ENCODE assay signal across 8 cellular contexts in the genomic region with DNA sequence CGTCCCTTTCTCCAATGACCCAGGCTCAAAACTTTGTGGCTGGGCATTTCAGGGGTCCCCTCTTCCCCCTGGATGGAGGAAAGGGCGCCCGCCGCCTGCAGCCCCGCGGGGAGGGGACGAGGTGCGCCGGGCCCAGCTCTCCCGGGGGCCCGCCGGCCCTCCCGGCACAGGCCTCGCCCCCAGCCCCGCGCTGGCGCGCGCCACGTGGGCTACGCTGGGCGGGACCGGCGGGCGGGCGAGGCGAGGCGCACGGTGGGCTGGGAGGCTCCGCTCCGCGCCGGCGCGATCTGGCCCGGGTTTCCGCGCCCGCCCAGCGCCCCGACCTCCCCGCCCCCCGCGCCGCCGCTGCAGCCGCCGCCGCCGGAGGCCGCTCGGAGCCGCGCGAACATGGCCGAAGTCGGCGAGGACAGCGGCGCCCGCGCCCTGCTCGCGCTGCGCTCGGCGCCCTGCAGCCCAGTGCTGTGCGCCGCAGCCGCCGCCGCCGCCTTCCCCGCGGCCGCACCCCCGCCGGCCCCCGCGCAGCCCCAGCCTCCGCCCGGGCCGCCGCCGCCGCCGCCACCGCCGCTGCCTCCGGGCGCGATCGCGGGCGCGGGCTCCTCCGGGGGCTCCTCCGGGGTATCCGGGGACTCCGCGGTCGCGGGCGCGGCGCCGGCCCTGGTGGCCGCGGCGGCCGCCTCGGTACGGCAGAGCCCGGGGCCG. TPM values are rescaled to one million over a fixed set of nuclear protein-coding genes. Genes with fewer than 3 reads are reported as not detected.
A peak's percentile ranks its signal among the peaks of the same experiment; 100 is the strongest.
DNase-seq lines count a peak whose midpoint lies in the region; ATAC-seq and TF ChIP-seq lines count a peak whose summit lies in the region.

A gene (plus strand): TSS at position 374 of the 699 bp plus-strand sequence. CDS start 14 bp downstream, at position 388.

- DNase-seq in CD4-positive, CD25-positive, alpha-beta regulatory T cell: peak; percentile 72 to 82 (median 80)
- DNase-seq in OCI-LY7 (ENCODE audit: low spot score): peak; percentile 86
- DNase-seq in activated T-cell treated with anti-CD3 and anti-CD28 coated beads, Interleukin-2, amount 50 U/mL, for 1 hour: peak; percentile 84
- DNase-seq in stimulated activated CD8-positive, alpha-beta memory T cell treated with anti-CD3 and anti-CD28 coated beads, Interleukin-7, amount 100 ng/mL, for 24 hours (ENCODE audit: low read depth): peak; percentile 66

- H3K4me2 ChIP-seq in OCI-LY7 (ENCODE audit: low read length): peak within 1 kb of the TSS; percentile 94

- peak within 1 kb of the TSS; percentile 75 to 95 (median 94) for H3K27ac Mint-ChIP-seq in CD4-positive, CD25-positive, alpha-beta regulatory T cell

- peaks cover 44% of the 10 kb centered on the region for H3K79me2 ChIP-seq in OCI-LY7 (ENCODE audit: insufficient read depth, low read depth, low read length)

- H4K20me1 ChIP-seq in OCI-LY7 (ENCODE audit: insufficient read depth, low read length): peaks cover 21% of the 10 kb centered on the region; the same call in 1 of the 2 replicates

- ATAC-seq in CD4-positive, CD25-positive, alpha-beta regulatory T cell (ENCODE audit: low read depth in 2 of 2): peak; percentile 85 to 86
- peak; percentile 74 for ATAC-seq in GM19372 (IDR thresholded peaks at IDR 0.05; ENCODE audit: low read depth, unreplicated experiment)
- peak; percentile 62 for ATAC-seq in HG03521 (IDR thresholded peaks at IDR 0.05; ENCODE audit: unreplicated experiment)

- H3K4me3 ChIP-seq in CD4-positive, CD25-positive, alpha-beta regulatory T cell (ENCODE audit: low read depth, low read length): peak within 1 kb of the TSS; percentile 75
- H3K4me3 ChIP-seq in OCI-LY7 (ENCODE audit: low read depth, low read length, poor library complexity, severe bottlenecking) (peak within 1 kb of the TSS; percentile 96), esophagus (ENCODE audit: low read depth in 1 of 2, low read length in 2 of 2) (peak within 1 kb of the TSS; percentile 80 to 100), muscle layer of colon (ENCODE audit: low read depth in 1 of 2, low read length in 2 of 2) (peak within 1 kb of the TSS; percentile 92 to 98)

- no peaks in the 10 kb centered on the region for H3K27me3 Mint-ChIP-seq in CD4-positive, CD25-positive, alpha-beta regulatory T cell

- CTCF ChIA-PET in OCI-LY7 (lab: Charles Lee; ENCODE audit: unreplicated experiment): interaction anchor here (1.1 kb wide), 1 partner anchor 40 kb away, joined by 3 read pairs; no protein-coding TSS in a partner anchor

- 1% methylated on average over 25 to 115 of the region's 115 CpGs for WGBS in esophagus, 2 donors

- no peaks in the 10 kb centered on the region for H3K27me3 ChIP-seq in CD4-positive, CD25-positive, alpha-beta regulatory T cell (ENCODE audit: control insufficient read depth, insufficient read depth, low read length)
- H3K27me3 ChIP-seq in esophagus (ENCODE audit: control insufficient read depth in 1 of 2, insufficient read depth in 2 of 2, low read length in 2 of 2) (no peaks in the 10 kb centered on the region), muscle layer of colon (ENCODE audit: control insufficient read depth in 1 of 2, insufficient read depth in 2 of 2, low read length in 2 of 2) (no peaks in the 10 kb centered on the region)

- peaks cover 5% of the 10 kb centered on the region for H3K36me3 Mint-ChIP-seq in CD4-positive, CD25-positive, alpha-beta regulatory T cell

- POLR2A ChIA-PET in OCI-LY7 (lab: Charles Lee): interaction anchor here (1.4 kb wide), 1 partner anchor 41 kb away, joined by 12 read pairs; no protein-coding TSS in a partner anchor

- peak within 1 kb of the TSS; percentile 95 for H3K9ac ChIP-seq in muscle layer of colon (ENCODE audit: low read length)

- intact Hi-C loops in OCI-LY7 (cut with micrococcal nuclease; ENCODE audit: unreplicated experiment): loop anchor here (1.0 to 5.0 kb wide), 2 partner anchors 41 to 60 kb away; no protein-coding TSS in a partner anchor

- BruUV-seq in OCI-LY7 (replicated peaks; lab: Mats Ljungman, UMichigan): no TSS peak

- peak within 1 kb of the TSS; percentile 96 to 99 (median 98) for H3K4me3 Mint-ChIP-seq in CD4-positive, CD25-positive, alpha-beta regulatory T cell

- H3K9me3 Mint-ChIP-seq in CD4-positive, CD25-positive, alpha-beta regulatory T cell: peaks cover 0 to 2% (median 0%) of the 10 kb centered on the region in 7 donors

- H3K36me3 ChIP-seq in CD4-positive, CD25-positive, alpha-beta regulatory T cell (ENCODE audit: control insufficient read depth, insufficient read depth, low read length): peaks cover 2% of the 10 kb centered on the region
- H3K36me3 ChIP-seq in OCI-LY7 (ENCODE audit: insufficient read depth, low read length) (peaks cover 22% of the 10 kb centered on the region), esophagus (ENCODE audit: control insufficient read depth in 2 of 2, insufficient read depth in 2 of 2, low read length in 1 of 2) (no peaks in the 10 kb centered on the region), muscle layer of colon (ENCODE audit: insufficient read depth, low read length) (no peaks in the 10 kb centered on the region)

- H3K27ac ChIP-seq in CD4-positive, CD25-positive, alpha-beta regulatory T cell (ENCODE audit: insufficient read depth, low read length, poor library complexity, severe bottlenecking): peak within 1 kb of the TSS; percentile 85
- peak within 1 kb of the TSS; percentile 51 for H3K27ac ChIP-seq in OCI-LY7 (ENCODE audit: low read depth, low read length, poor library complexity, severe bottlenecking)
- peak within 1 kb of the TSS; percentile 89 to 98 for H3K27ac ChIP-seq in esophagus (ENCODE audit: low read depth in 2 of 2, low read length in 1 of 2)
- peak within 1 kb of the TSS; percentile 100 for H3K27ac ChIP-seq in muscle layer of colon (ENCODE audit: low read depth, low read length)

- peaks cover 43% of the 10 kb centered on the region for H3K4me1 ChIP-seq in CD4-positive, CD25-positive, alpha-beta regulatory T cell (ENCODE audit: control insufficient read depth, insufficient read depth, low read length, poor library complexity, severe bottlenecking)
- H3K4me1 ChIP-seq in OCI-LY7 (ENCODE audit: insufficient read depth, low read length, poor library complexity, severe bottlenecking): peaks cover 21% of the 10 kb centered on the region
- peaks cover 0 to 2% of the 10 kb centered on the region in 2 donors for H3K4me1 ChIP-seq in esophagus (ENCODE audit: control insufficient read depth in 2 of 2, insufficient read depth in 2 of 2, low read length in 1 of 2)
- H3K4me1 ChIP-seq in muscle layer of colon (ENCODE audit: insufficient read depth, low read length): peaks cover 17% of the 10 kb centered on the region

- no peaks in the 10 kb centered on the region for H3K9me3 ChIP-seq in CD4-positive, CD25-positive, alpha-beta regulatory T cell (ENCODE audit: control insufficient read depth in 2 of 2, low read length in 2 of 2)
- no peaks in the 10 kb centered on the region for H3K9me3 ChIP-seq in OCI-LY7 (ENCODE audit: low read length)
- H3K9me3 ChIP-seq in esophagus (ENCODE audit: control insufficient read depth in 2 of 2, insufficient read depth in 1 of 2, low read depth in 1 of 2, low read length in 1 of 2): no peaks in the 10 kb centered on the region
- H3K9me3 ChIP-seq in muscle layer of colon (ENCODE audit: low read length): no peaks in the 10 kb centered on the region

- no peak for TF ChIP-seq CTCF in OCI-LY7 (conservative IDR thresholded peaks at IDR 0.05; ENCODE audit: low read length)

- H3K9me2 ChIP-seq in OCI-LY7 (ENCODE audit: insufficient read depth, low read length): no peaks in the 10 kb centered on the region

- peaks cover 15 to 37% (median 26%) of the 10 kb centered on the region in 4 donors for H3K4me1 Mint-ChIP-seq in CD4-positive, CD25-positive, alpha-beta regulatory T cell

- H2AFZ ChIP-seq in OCI-LY7 (ENCODE audit: low read length): peak within 1 kb of the TSS; percentile 95

RNA-seq across cellular contexts. Expression of the gene that starts here (rescaled TPM):
- total RNA-seq in CD4-positive, CD25-positive, alpha-beta regulatory T cell: 55.1 TPM
- 1 to 10 TPM; 1.8 to 4.1 (median 2.3) TPM for polyA plus RNA-seq in CD4-positive, CD25-positive, alpha-beta regulatory T cell
- 13.8 and 17.3 TPM in 2 replicates for total RNA-seq in OCI-LY7 (2014; rRNA removed; shearing (Covaris generic))
- total RNA-seq in OCI-LY7 (2022): 32.0 and 34.5 TPM in 2 replicates
- 1 to 10 TPM; 3.9 to 7.1 TPM for polyA plus RNA-seq in esophagus

Comparison
In these comparisons a context has a peak if more than half of its experiments do, and no peak if none do; other contexts are left out.
1. Peak in every context shown above with its lines: DNase-seq, ATAC-seq, H3K4me3 ChIP-seq and H3K27ac ChIP-seq.